Comparison of ENCODE assay signal across 8 cellular contexts in genomic region chr12:57771271-57771872, GRCh38. TPM values are rescaled to one million over a fixed set of nuclear protein-coding genes. Genes with fewer than 3 reads are reported as not detected.
DNase-seq lines count a peak whose midpoint lies in the region; ATAC-seq and TF ChIP-seq lines count a peak whose summit lies in the region.

No MANE protein-coding gene starts in this region.

- H3K36me3 ChIP-seq in duodenal mucosa (ENCODE audit: control insufficient read depth in 1 of 2, insufficient read depth in 2 of 2, low read length in 2 of 2) = peaks cover 5 to 19% of the 10 kb centered on the region in 2 donors
- peaks cover 3 to 9% of the 10 kb centered on the region in 2 donors for H3K36me3 ChIP-seq in lung (ENCODE audit: control insufficient read depth in 2 of 2, insufficient read depth in 2 of 2, low read length in 2 of 2)

- 3% methylated on average over 16 of the region's 16 CpGs for WGBS in lung, 2 donors

- H3K9me3 ChIP-seq in duodenal mucosa (ENCODE audit: control insufficient read depth in 1 of 2, low read length in 2 of 2) (no peaks in the 10 kb centered on the region), lung (ENCODE audit: control insufficient read depth in 2 of 2, insufficient read depth in 1 of 2, low read length in 1 of 2) (no peaks in the 10 kb centered on the region)

- H3K9ac ChIP-seq in duodenal mucosa (ENCODE audit: low read depth in 1 of 2, low read length in 2 of 2) = peak overlapping the region; percentile 84 to 85

- DNase-seq in AG09319 (ENCODE audit: extremely low read depth, low read depth) (peak; percentile 61), NCI-H446 (lab: John Stamatoyannopoulos, UW) (peak; percentile 90 to 95), lung (ENCODE audit: low spot score) (peak; percentile 92)
- DNase-seq in activated CD4-positive, CD25-positive, alpha-beta regulatory T cell treated with anti-CD3 and anti-CD28 coated beads, Interleukin-2, amount 50 U/mL, for 72 hours = peak; percentile 78
- DNase-seq in stimulated activated CD4-positive, alpha-beta T cell treated with anti-CD3 and anti-CD28 coated beads, TNF-alpha, amount 100 ng/mL, for 24 hours (ENCODE audit: low read depth in 3 of 3) = peak; percentile 86 to 94 (median 87)

- H3K27me3 ChIP-seq in duodenal mucosa (ENCODE audit: control insufficient read depth in 1 of 2, insufficient read depth in 2 of 2, low read length in 2 of 2) (peaks cover 8 to 9% of the 10 kb centered on the region in 2 donors), lung (ENCODE audit: control insufficient read depth, insufficient read depth) (no peaks in the 10 kb centered on the region)

- peaks cover 19 to 25% of the 10 kb centered on the region in 2 donors for H3K4me1 ChIP-seq in duodenal mucosa (ENCODE audit: control insufficient read depth in 1 of 2, insufficient read depth in 2 of 2, low read length in 2 of 2)
- H3K4me1 ChIP-seq in lung (ENCODE audit: control insufficient read depth in 2 of 2, insufficient read depth in 2 of 2, low read length in 2 of 2) = peaks cover 9% of the 10 kb centered on the region in 2 donors

- TF ChIP-seq CTCF in AG09319 (IDR thresholded peaks at IDR 0.05; ENCODE audit: low read depth, low read length) = no peak
- no peak for TF ChIP-seq CTCF in lung (IDR thresholded peaks at IDR 0.05; ENCODE audit: control extremely low read depth, extremely low read depth)

- ATAC-seq in GM19043 (IDR thresholded peaks at IDR 0.05; ENCODE audit: low read depth, unreplicated experiment) (peak; percentile 73), HG03280 (IDR thresholded peaks at IDR 0.05; ENCODE audit: unreplicated experiment) (peak; percentile 73), lung (ENCODE audit: insufficient read depth, low FRiP score) (peak; percentile 78)

- H3K4me3 ChIP-seq in duodenal mucosa (ENCODE audit: low read depth in 1 of 2, low read length in 2 of 2) = peak overlapping the region; percentile 94 to 97
- H3K4me3 ChIP-seq in lung = peak overlapping the region; percentile 83

- H3K27ac ChIP-seq in duodenal mucosa (ENCODE audit: low read depth, low read length) (peak overlapping the region; percentile 96), lung (ENCODE audit: low read depth in 1 of 2, low read length in 1 of 2) (peak overlapping the region; percentile 84 to 91)

RNA-seq across cellular contexts. Expression of gene METTL1, which starts 0.5 kb away (rescaled TPM):
- 10 to 100 TPM in 1 of 2 donors, 1 to 10 TPM in 1; 2.8 to 29.5 TPM for total RNA-seq in lung
- 10 to 100 TPM; 33.7 to 35.5 TPM for polyA plus RNA-seq in lung

RNA-seq across cellular contexts. Expression of gene EEF1AKMT3, which starts 1.0 kb away (rescaled TPM):
- total RNA-seq in lung = 10 to 100 TPM in 1 of 2 donors, 1 to 10 TPM in 1; 7.6 to 11.5 TPM
- polyA plus RNA-seq in lung = 1 to 10 TPM; 3.6 to 4.2 TPM

RNA-seq across cellular contexts. Expression of gene CYP27B1, which starts 4.5 kb away (rescaled TPM):
- 1 to 10 TPM; 2.9 to 4.3 TPM for total RNA-seq in lung
- 1 to 10 TPM; 1.7 to 5.8 TPM for polyA plus RNA-seq in lung

RNA-seq across cellular contexts. Expression of gene TSFM, which starts 11.2 kb away (rescaled TPM):
- 10 to 100 TPM; 17.1 to 28.0 TPM for total RNA-seq in lung
- 10 to 100 TPM; 23.9 to 40.0 TPM for polyA plus RNA-seq in lung

RNA-seq across cellular contexts. Expression of gene MARCHF9, which starts 16.5 kb away (rescaled TPM):
- total RNA-seq in lung = 10 to 100 TPM; 12.1 to 23.2 TPM
- 10 to 100 TPM; 13.7 to 31.1 TPM for polyA plus RNA-seq in lung

Comparison
In these comparisons a context has a peak if more than half of its experiments do, and no peak if none do; other contexts are left out.
1. Peak in every context shown above with its lines: DNase-seq, ATAC-seq, H3K4me3 ChIP-seq and H3K27ac ChIP-seq.